Comparison of ENCODE assay signal across 21 cellular contexts in genomic region chr6:10363911-10364310, GRCh38. TPM values are rescaled to one million over a fixed set of nuclear protein-coding genes. Genes with fewer than 3 reads are reported as not detected.
"Had no signal": no experiment of that assay in that cellular context is flagged by ENCODE, and none has a peak within 500 bp of the region (broad histone marks: within the 10 kb centered on the region; RNA-seq: fewer than 3 reads in every experiment).

No MANE protein-coding gene starts in this region.

- H3K27me3 Mint-ChIP-seq: activated naive CD8-positive, alpha-beta T cell treated with anti-CD3 and anti-CD28 coated beads, Interleukin-2, amount 10 ng/mL, durations not matched to agents 7 days and 5 days had no signal

- H3K9me3 ChIP-seq: adrenal gland, SJCRH30, SK-N-SH had no signal

- H3K4me3 Mint-ChIP-seq: activated CD8-positive, alpha-beta T cell treated with anti-CD3 and anti-CD28 coated beads, Interleukin-2, amount 10 ng/mL, durations not matched to agents 7 days and 5 days; activated naive CD8-positive, alpha-beta T cell treated with anti-CD3 and anti-CD28 coated beads, Interleukin-2, amount 10 ng/mL, durations not matched to agents 7 days and 5 days had no signal

- H3K27me3 ChIP-seq: adrenal gland, SJCRH30 had no signal

- H3K4me1 Mint-ChIP-seq: activated naive CD8-positive, alpha-beta T cell treated with anti-CD3 and anti-CD28 coated beads, Interleukin-2, amount 10 ng/mL, durations not matched to agents 7 days and 5 days had no signal

- H3K4me2 ChIP-seq: PC-9, SK-N-SH had no signal

- H2AFZ ChIP-seq: PC-9 had no signal

- H3K27ac ChIP-seq: adrenal gland, PC-9, SJCRH30 had no signal

- ATAC-seq: activated CD8-positive, alpha-beta T cell treated with anti-CD3 and anti-CD28 coated beads, Interleukin-2, amount 10 ng/mL, durations not matched to agents 7 days and 5 days had no signal

- H3K36me3 ChIP-seq: adrenal gland, SJCRH30 had no signal

- DNase-seq: activated CD4-positive, alpha-beta T cell treated with anti-CD3 and anti-CD28 coated beads for 48 hours; activated CD4-positive, alpha-beta T cell treated with anti-CD3 and anti-CD28 coated beads, Interleukin-2, amount 50 U/mL, for 4 hours; activated CD4-positive, CD25-positive, alpha-beta regulatory T cell treated with anti-CD3 and anti-CD28 coated beads, Interleukin-2, amount 50 U/mL, for 72 hours; activated CD8-positive, alpha-beta memory T cell treated with anti-CD3 and anti-CD28 coated beads, Interleukin-2, amount 50 U/mL, for 48 hours; activated CD8-positive, alpha-beta T cell treated with anti-CD3 and anti-CD28 coated beads, Interleukin-2, amount 10 ng/mL, durations not matched to agents 7 days and 5 days; activated naive CD4-positive, alpha-beta T cell treated with anti-CD3 and anti-CD28 coated beads, Interleukin-2, amount 50 U/mL, for 16 hours; activated naive CD8-positive, alpha-beta T cell treated with anti-CD3 and anti-CD28 coated beads, Interleukin-2, amount 10 ng/mL, durations not matched to agents 7 days and 5 days; activated T-cell treated with anti-CD3 and anti-CD28 coated beads, Interleukin-2, amount 50 U/mL, for 1 hour; adrenal gland; anterior cingulate cortex; MM.1S; NCI-H1105 treated with DMSO at 0.1 percent for 48 hours; NCI-H1436 treated with DMSO at 0.1 percent for 48 hours; NCI-H187; NCI-H2081; NCI-H510A treated with DMSO at 0.1 percent for 48 hours; PC-9; Right ventricle myocardium superior; SJCRH30; SK-N-SH; T-helper 1 cell had no signal

- H3K36me3 Mint-ChIP-seq: activated naive CD8-positive, alpha-beta T cell treated with anti-CD3 and anti-CD28 coated beads, Interleukin-2, amount 10 ng/mL, durations not matched to agents 7 days and 5 days had no signal

- H3K9ac ChIP-seq: SK-N-SH had no signal

- H3K9me2 ChIP-seq: SK-N-SH had no signal

- H3K4me3 ChIP-seq: adrenal gland, PC-9, SJCRH30 had no signal

- H3K4me1 ChIP-seq: adrenal gland, SJCRH30 had no signal

- H3K27ac Mint-ChIP-seq: activated CD8-positive, alpha-beta T cell treated with anti-CD3 and anti-CD28 coated beads, Interleukin-2, amount 10 ng/mL, durations not matched to agents 7 days and 5 days; activated naive CD8-positive, alpha-beta T cell treated with anti-CD3 and anti-CD28 coated beads, Interleukin-2, amount 10 ng/mL, durations not matched to agents 7 days and 5 days had no signal

RNA-seq across cellular contexts. Expression of gene TFAP2A, which starts 51.0 kb away (rescaled TPM):
- total RNA-seq: activated CD8-positive, alpha-beta T cell treated with anti-CD3 and anti-CD28 coated beads, Interleukin-2, amount 10 ng/mL, durations not matched to agents 7 days and 5 days; activated naive CD8-positive, alpha-beta T cell treated with anti-CD3 and anti-CD28 coated beads, Interleukin-2, amount 10 ng/mL, durations not matched to agents 7 days and 5 days had no signal
